Comparison of ENCODE assay signal across 23 cellular contexts in genomic region chr6:44534291-44534690, GRCh38.
"Had no signal": no experiment of that assay in that cellular context is flagged by ENCODE, and none has a peak within 500 bp of the region (broad histone marks: within the 10 kb centered on the region; RNA-seq: fewer than 3 reads in every experiment).

No MANE protein-coding gene starts in this region.

- H3K36me3 ChIP-seq: left ventricle myocardium inferior, prostate gland, right atrium auricular region, spleen had no signal

- DNase-seq: activated B cell treated with CpG ODN at 0.5 μM for 24 hours; activated CD4-positive, alpha-beta T cell treated with anti-CD3 and anti-CD28 coated beads for 36 hours; activated CD4-positive, alpha-beta T cell treated with anti-CD3 and anti-CD28 coated beads, Interleukin-2, amount 50 U/mL, for 48 hours; activated effector memory CD4-positive, alpha-beta T cell treated with Interleukin-2 at 50 U/mL for 16 hours; activated naive CD4-positive, alpha-beta T cell treated with anti-CD3 and anti-CD28 coated beads, Interleukin-2, amount 10 ng/mL, durations not matched to agents 7 days and 5 days; activated T-cell treated with anti-CD3 and anti-CD28 coated beads, Interleukin-2, amount 50 U/mL, for 72 hours; amygdala; cerebellar nuclear complex; cortex of kidney; foreskin fibroblast; immature natural killer cell; left ventricle myocardium inferior; mammary epithelial cell; nephron progenitor cell; occipital lobe; spleen; stimulated activated CD4-positive, alpha-beta T cell treated with anti-CD3 and anti-CD28 coated beads, Interleukin-4, amount 100 ng/mL, for 1 hour; stimulated activated naive CD4-positive, alpha-beta T cell; T-helper 9 cell; testis; trophoblast cell had no signal

- ATAC-seq: activated CD4-positive, alpha-beta T cell treated with anti-CD3 and anti-CD28 coated beads for 36 hours; activated T-cell treated with anti-CD3 and anti-CD28 coated beads, Interleukin-2, amount 50 U/mL, for 72 hours had no signal

- H3K4me1 ChIP-seq: left ventricle myocardium inferior, right atrium auricular region had no signal

- H3K27me3 ChIP-seq: right atrium auricular region, testis had no signal

- H3K4me3 ChIP-seq: left ventricle myocardium inferior, prostate gland, right atrium auricular region, spleen, testis had no signal

- H3K9me3 ChIP-seq: left ventricle myocardium inferior, prostate gland, right atrium auricular region, spleen, testis had no signal

- H3K27ac ChIP-seq: left ventricle myocardium inferior, prostate gland, right atrium auricular region, spleen, testis had no signal
